ENCODE assay signal across 1 cellular context in genomic region chr17:34299017-34299416, GRCh38.
TF ChIP-seq lines count a peak whose summit lies in the region.

No MANE protein-coding gene starts in this region.

TF ChIP-seq in HEK293T, 16 proteins besides CTCF, POLR2A, EP300 and RAD21:
- no peak for TF ChIP-seq BHLHE40 (IDR thresholded peaks at IDR 0.05; ENCODE audit: borderline replicate concordance)
- no peak for TF ChIP-seq PKNOX1 (IDR thresholded peaks at IDR 0.05)
- no peak for TF ChIP-seq SUZ12 (IDR thresholded peaks at IDR 0.05)
- no peak for TF ChIP-seq ELF4 (IDR thresholded peaks at IDR 0.05)
- TF ChIP-seq HDGF (IDR thresholded peaks at IDR 0.05; ENCODE audit: borderline replicate concordance), result no peak
- TF ChIP-seq CTBP1 (IDR thresholded peaks at IDR 0.05; ENCODE audit: borderline replicate concordance), result no peak
- no peak for TF ChIP-seq LEF1 (IDR thresholded peaks at IDR 0.05; ENCODE audit: borderline replicate concordance)
- TF ChIP-seq L3MBTL2 (conservative IDR thresholded peaks at IDR 0.05), result no peak
TF ChIP-seq in HEK293T: peak in this region for 0.
